ENCODE assay signal across 1 cellular context in the genomic region with DNA sequence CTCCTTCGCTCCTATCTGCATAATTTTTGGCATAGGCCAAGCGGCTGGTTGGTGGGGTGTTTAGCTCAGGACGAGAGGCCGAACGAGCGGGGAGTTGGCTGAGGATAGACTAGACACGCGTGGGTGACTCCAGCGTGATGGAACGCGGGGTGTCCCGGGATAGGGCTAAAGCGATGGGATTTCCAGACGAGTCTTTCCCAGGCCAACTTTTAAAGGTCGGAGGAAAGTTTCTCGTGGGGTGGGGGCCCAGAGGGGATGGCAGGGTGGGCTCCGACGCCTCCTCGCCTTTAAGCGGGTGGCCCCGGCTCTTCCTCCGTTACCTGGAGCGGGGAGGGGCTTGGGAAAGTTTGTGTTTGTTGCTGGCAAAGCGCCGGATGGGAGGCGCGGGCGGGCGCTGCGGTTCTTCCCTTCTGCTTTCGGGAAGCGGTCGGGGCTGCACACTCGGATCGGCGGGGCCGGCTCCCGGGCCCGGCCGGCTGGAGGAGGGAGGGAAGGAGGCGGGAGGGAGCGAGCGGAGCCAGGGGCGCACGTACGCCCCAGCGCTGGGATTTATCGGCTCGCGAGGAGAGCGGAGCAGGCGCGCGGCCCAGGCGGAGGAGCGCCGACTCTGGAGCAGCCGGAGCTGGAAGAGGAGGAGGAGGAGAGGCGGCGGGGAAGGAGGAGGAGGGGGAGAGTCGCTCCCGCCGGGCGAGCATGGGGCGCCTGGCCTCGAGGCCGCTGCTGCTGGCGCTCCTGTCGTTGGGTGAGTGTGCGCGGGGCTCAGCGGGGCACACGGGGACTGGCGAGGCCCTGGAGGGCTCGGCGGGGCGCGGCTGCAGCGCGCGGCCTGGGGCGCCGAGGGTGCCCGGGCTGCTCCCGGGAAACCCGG.
TF ChIP-seq lines count a peak whose summit lies in the region.

A gene (plus strand): TSS at position 406 of the 868 bp plus-strand sequence. CDS start 288 bp downstream, at position 694.

TF ChIP-seq in HEK293, 187 proteins besides CTCF, POLR2A, EP300 and RAD21 (continued from another document):
- TF ChIP-seq, protein P1, sequence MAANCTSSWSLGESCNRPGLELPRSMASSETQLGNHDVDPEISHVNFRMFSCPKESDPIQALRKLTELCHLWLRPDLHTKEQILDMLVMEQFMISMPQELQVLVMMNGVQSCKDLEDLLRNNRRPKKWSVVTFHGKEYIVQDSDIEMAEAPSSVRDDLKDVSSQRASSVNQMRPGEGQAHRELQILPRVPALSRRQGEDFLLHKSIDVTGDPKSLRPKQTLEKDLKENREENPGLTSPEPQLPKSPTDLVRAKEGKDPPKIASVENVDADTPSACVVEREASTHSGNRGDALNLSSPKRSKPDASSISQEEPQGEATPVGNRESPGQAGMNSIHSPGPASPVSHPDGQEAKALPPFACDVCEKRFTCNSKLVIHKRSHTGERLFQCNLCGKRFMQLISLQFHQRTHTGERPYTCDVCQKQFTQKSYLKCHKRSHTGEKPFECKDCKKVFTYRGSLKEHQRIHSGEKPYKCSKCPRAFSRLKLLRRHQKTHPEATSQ (tag by site-specific recombination; IDR thresholded peaks at IDR 0.05): 0 out of 2 replicates have a peak, but pooled peaks have one; percentile 34
- TF ChIP-seq ZNF555 (tag by site-specific recombination; conservative IDR thresholded peaks at IDR 0.05): no peak
- TF ChIP-seq ZNF473 (tag by site-specific recombination; IDR thresholded peaks at IDR 0.05): no peak
- no peak for TF ChIP-seq ZNF560 (tag by site-specific recombination; IDR thresholded peaks at IDR 0.05; ENCODE audit: borderline replicate concordance)
- peak; percentile 32; the same call in 1 of the 2 replicates for TF ChIP-seq WT1 (tag by site-specific recombination; IDR thresholded peaks at IDR 0.05)
- TF ChIP-seq ZNF707 (tag by site-specific recombination; IDR thresholded peaks at IDR 0.05): no peak
- TF ChIP-seq ZNF654 (tag by site-specific recombination; IDR thresholded peaks at IDR 0.05; ENCODE audit: low read depth): no peak
- TF ChIP-seq PRDM1 (tag by site-specific recombination; IDR thresholded peaks at IDR 0.05): no peak
- no peak for TF ChIP-seq ZNF169 (tag by site-specific recombination; IDR thresholded peaks at IDR 0.05)
